Comparison of ENCODE assay signal across 1 cellular context in the genomic region with DNA sequence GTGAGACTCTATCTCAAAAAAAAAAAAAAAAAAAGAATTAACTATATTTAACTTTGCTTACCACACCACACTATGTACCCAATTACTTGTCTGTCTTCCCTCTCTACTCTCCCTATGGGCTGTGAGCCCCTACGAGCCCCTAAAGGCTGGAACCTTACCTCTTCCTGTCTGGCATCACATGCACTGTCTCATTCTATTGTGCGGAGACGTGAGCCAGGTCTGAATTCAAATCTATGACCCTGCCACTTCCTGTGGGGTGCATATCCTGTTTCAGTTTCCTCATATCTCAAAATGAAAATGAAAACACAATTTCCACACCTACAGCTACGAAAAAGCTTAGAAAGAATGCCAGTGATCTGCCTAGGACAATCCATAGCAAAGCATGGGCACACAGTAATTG.
TF ChIP-seq lines count a peak whose summit lies in the region.

No MANE protein-coding gene starts in this region.

TF ChIP-seq in GM12878, 131 proteins besides CTCF, POLR2A, EP300 and RAD21 (continued from another document):
- TF ChIP-seq NR2C2 (IDR thresholded peaks at IDR 0.05; ENCODE audit: borderline replicate concordance, control insufficient read depth, insufficient read length, low read depth) (no peak), EGR1 (IDR thresholded peaks at IDR 0.05; ENCODE audit: borderline replicate concordance in 1 of 2, low read depth in 2 of 2, low read length in 2 of 2) (0 out of 3 replicates have a peak, but pooled peaks of 1 of the 2 experiments have one; percentile 42), TCF3 (IDR thresholded peaks at IDR 0.05; ENCODE audit: borderline replicate concordance, insufficient read depth, low read depth, low read length) (no peak)
